In genomic region chr2:196168181-196168580, GRCh38 we compare ENCODE assay signal across 9 cellular contexts. TPM values are rescaled to one million over a fixed set of nuclear protein-coding genes. Genes with fewer than 3 reads are reported as not detected.
DNase-seq lines count a peak whose midpoint lies in the region; ATAC-seq and TF ChIP-seq lines count a peak whose summit lies in the region.
"Had no signal": no experiment of that assay in that cellular context is flagged by ENCODE, and none has a peak within 500 bp of the region (broad histone marks: within the 10 kb centered on the region; RNA-seq: fewer than 3 reads in every experiment).

No MANE protein-coding gene starts in this region.

- H3K27me3 ChIP-seq in right cardiac atrium (ENCODE audit: control insufficient read depth, insufficient read depth) (no peaks in the 10 kb centered on the region), hepatocyte (no peaks in the 10 kb centered on the region)

- no peaks in the 10 kb centered on the region for H3K9me2 ChIP-seq in hepatocyte (replicated peaks; ENCODE audit: insufficient read depth)

- DNase-seq in right cardiac atrium (no peak), Right ventricle myocardium superior (no peak), hepatocyte (ENCODE audit: low spot score) (no peak), NCI-H2107 (lab: John Stamatoyannopoulos, UW) (no peak), germinal center (ENCODE audit: low spot score) (no peak)
- DNase-seq: activated CD8-positive, alpha-beta memory T cell treated with anti-CD3 and anti-CD28 coated beads, Interleukin-2, amount 50 U/mL, for 48 hours had no signal

- H3K4me3 ChIP-seq in right cardiac atrium (ENCODE audit: low read length): peak overlapping the region; percentile 30
- peak overlapping the region; percentile 95 for H3K4me3 ChIP-seq in WI38 (ENCODE audit: low read depth, low read length)
- H3K4me3 ChIP-seq in hepatocyte: no peak overlapping the region

- H3K27ac ChIP-seq in right cardiac atrium (ENCODE audit: low read length) (no peak overlapping the region), hepatocyte (no peak overlapping the region)

- ATAC-seq in right cardiac atrium (no peak), Right ventricle myocardium superior (ENCODE audit: poor library complexity) (no peak), HG02981 (IDR thresholded peaks at IDR 0.05; ENCODE audit: unreplicated experiment) (no peak), GM19467 (IDR thresholded peaks at IDR 0.05; ENCODE audit: unreplicated experiment) (no peak)

- H3K36me3 ChIP-seq in hepatocyte (replicated peaks; ENCODE audit: insufficient read depth, low read depth): no peaks in the 10 kb centered on the region

- H2AFZ ChIP-seq in hepatocyte: no peak overlapping the region

- intact Hi-C loops in right cardiac atrium (cut with DNase I) (loop anchor here in 1 of 4 donors (10.0 kb wide), 1 partner anchor 107 kb away; no protein-coding TSS in a partner anchor), Right ventricle myocardium superior (cut with DNase I) (no loop called here)

- H3K9me3 ChIP-seq in right cardiac atrium (ENCODE audit: control insufficient read depth, low read length) (no peaks in the 10 kb centered on the region), hepatocyte (ENCODE audit: low read depth) (no peaks in the 10 kb centered on the region)

- H4K20me1 ChIP-seq in hepatocyte (ENCODE audit: insufficient read depth, poor library complexity, severe bottlenecking): peaks cover 8% of the 10 kb centered on the region

- H3K4me1 ChIP-seq in right cardiac atrium (ENCODE audit: control insufficient read depth, insufficient read depth, low read length): peaks cover 2% of the 10 kb centered on the region
- H3K4me1 ChIP-seq in hepatocyte (ENCODE audit: insufficient read depth): no peaks in the 10 kb centered on the region

- peaks cover 74% of the 10 kb centered on the region for H3K79me2 ChIP-seq in hepatocyte

- TF ChIP-seq CTCF in WI38 (IDR thresholded peaks at IDR 0.05; ENCODE audit: low read depth, low read length) (no peak), hepatocyte (IDR thresholded peaks at IDR 0.05; ENCODE audit: poor library complexity) (no peak)

- peak overlapping the region; percentile 80 for H3K4me2 ChIP-seq in hepatocyte

- 81% methylated on average over 4 of the region's 4 CpGs for WGBS in right cardiac atrium
- 65% methylated on average over 4 of the region's 4 CpGs for WGBS in hepatocyte (ENCODE audit: low lambda C conversion rate, missing lambda C conversion rate)

RNA-seq across cellular contexts. Expression of gene STK17B, which starts 3.2 kb away (rescaled TPM):
- 1 to 10 TPM; 6.9 to 8.1 (median 7.2) TPM for total RNA-seq in right cardiac atrium
- polyA plus RNA-seq in right cardiac atrium: 3.7 TPM
- total RNA-seq in Right ventricle myocardium superior: 6.1 TPM
- total RNA-seq in hepatocyte: 32.4 and 45.5 TPM in 2 replicates
- polyA plus RNA-seq in hepatocyte: 6.4 and 7.2 TPM in 2 replicates
